Comparison of ENCODE assay signal across 9 cellular contexts in the genomic region with DNA sequence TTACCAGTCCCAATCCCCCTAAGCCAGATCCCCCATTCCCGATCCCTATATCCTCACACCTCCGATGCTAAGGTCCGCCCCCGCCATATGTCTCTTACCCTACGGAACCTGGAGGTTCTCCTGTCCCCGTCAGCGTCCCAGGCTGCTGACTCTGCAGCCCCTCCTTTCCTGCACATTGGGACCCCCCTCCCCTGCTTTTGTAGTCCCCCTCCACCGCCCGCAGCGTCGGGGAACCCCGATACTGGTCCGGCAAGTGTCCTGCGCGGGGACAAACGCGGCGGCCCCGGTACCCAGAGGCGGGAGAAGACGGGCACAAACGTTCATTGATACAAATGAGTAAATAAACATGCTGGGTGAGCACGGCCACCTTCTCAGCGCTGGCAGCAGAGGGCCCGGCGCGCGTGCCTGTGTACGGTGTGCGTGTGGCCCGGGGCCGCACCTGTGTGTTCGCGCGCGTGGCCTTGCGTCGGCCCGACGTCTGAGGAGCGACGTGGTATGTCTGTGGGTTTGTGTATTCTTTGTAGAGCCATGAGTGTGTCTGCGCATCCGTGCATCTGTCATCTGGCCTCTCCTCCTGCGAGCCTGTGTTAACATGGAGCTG. TPM values are rescaled to one million over a fixed set of nuclear protein-coding genes. Genes with fewer than 3 reads are reported as not detected.
DNase-seq lines count a peak whose midpoint lies in the region; ATAC-seq lines count a peak whose summit lies in the region.
"Had no signal": no experiment of that assay in that cellular context is flagged by ENCODE, and none has a peak within 500 bp of the region (broad histone marks: within the 10 kb centered on the region; RNA-seq: fewer than 3 reads in every experiment).

No MANE protein-coding gene starts in this region.

- no peak for DNase-seq in activated T-cell treated with anti-CD3 and anti-CD28 coated beads, Interleukin-2, amount 50 U/mL, for 4 hours
- no peak for DNase-seq in activated T-cell treated with anti-CD3 and anti-CD28 coated beads for 4 hours
- no peak for DNase-seq in activated T-cell treated with anti-CD3 and anti-CD28 coated beads, Interleukin-2, amount 50 U/mL, for 72 hours
- peak in 1 of 3 donors; percentile 70 for DNase-seq in right cardiac atrium
- no peak for DNase-seq in SKM-1 treated with dmso at 0.1 percent for 144 hours (lab: John Stamatoyannopoulos, UW; ENCODE audit: unreplicated experiment)
- DNase-seq in cerebellar nuclear complex (lab: John Stamatoyannopoulos, UW): no peak

- H3K36me3 Mint-ChIP-seq in activated T-cell treated with anti-CD3 and anti-CD28 coated beads, Interleukin-2, amount 50 U/mL, for 4 hours (ENCODE audit: insufficient read depth): no peaks in the 10 kb centered on the region
- H3K36me3 Mint-ChIP-seq in activated T-cell treated with anti-CD3 and anti-CD28 coated beads, Interleukin-2, amount 50 U/mL, for 72 hours (ENCODE audit: insufficient read depth in 2 of 2): peaks cover 0 to 8% of the 10 kb centered on the region in 2 donors

- H3K4me2 ChIP-seq in skeletal muscle satellite cell (ENCODE audit: low read length): peak overlapping the region; percentile 98

- H3K27me3 Mint-ChIP-seq in activated T-cell treated with anti-CD3 and anti-CD28 coated beads, Interleukin-2, amount 50 U/mL, for 4 hours (ENCODE audit: low read depth): peaks cover 68% of the 10 kb centered on the region
- H3K27me3 Mint-ChIP-seq in activated T-cell treated with anti-CD3 and anti-CD28 coated beads, Interleukin-2, amount 50 U/mL, for 72 hours (ENCODE audit: low read depth): peaks cover 65% of the 10 kb centered on the region

- H3K4me3 ChIP-seq in right cardiac atrium (ENCODE audit: low read length): peak overlapping the region; percentile 68
- H3K4me3 ChIP-seq in skeletal muscle satellite cell (ENCODE audit: low read length): peak overlapping the region; percentile 74

- intact Hi-C loops in right cardiac atrium (cut with DNase I): loop anchor here (2.0 to 10.0 kb wide), 8 partner anchors 225 to 605 kb away; no protein-coding TSS in a partner anchor

- under 1% methylated on average over 45 of the region's 45 CpGs for WGBS in right cardiac atrium

- H3K27ac ChIP-seq in right cardiac atrium (ENCODE audit: low read length): no peak overlapping the region

- no peak overlapping the region for H3K9ac ChIP-seq in skeletal muscle satellite cell (ENCODE audit: low read depth, low read length)

- H3K27ac Mint-ChIP-seq in activated T-cell treated with anti-CD3 and anti-CD28 coated beads, Interleukin-2, amount 50 U/mL, for 72 hours: no peak overlapping the region

- H3K4me1 ChIP-seq in right cardiac atrium (ENCODE audit: control insufficient read depth, insufficient read depth, low read length): peaks cover 3% of the 10 kb centered on the region
- H3K4me1 ChIP-seq in skeletal muscle satellite cell (ENCODE audit: control insufficient read depth, insufficient read depth, low read length): peaks cover 36% of the 10 kb centered on the region

- H3K27me3 ChIP-seq in right cardiac atrium (ENCODE audit: control insufficient read depth, insufficient read depth) (no peaks in the 10 kb centered on the region), skeletal muscle satellite cell (ENCODE audit: control insufficient read depth, insufficient read depth, low read length) (peaks cover 74% of the 10 kb centered on the region)

- peaks cover 36% of the 10 kb centered on the region for H3K4me1 Mint-ChIP-seq in activated T-cell treated with anti-CD3 and anti-CD28 coated beads, Interleukin-2, amount 50 U/mL, for 4 hours (ENCODE audit: low read depth)
- H3K4me1 Mint-ChIP-seq in activated T-cell treated with anti-CD3 and anti-CD28 coated beads, Interleukin-2, amount 50 U/mL, for 72 hours (ENCODE audit: low read depth): peaks cover 40% of the 10 kb centered on the region

- peak overlapping the region; percentile 68 for H3K4me3 Mint-ChIP-seq in activated T-cell treated with anti-CD3 and anti-CD28 coated beads, Interleukin-2, amount 50 U/mL, for 4 hours
- peak overlapping the region; percentile 85 to 88 for H3K4me3 Mint-ChIP-seq in activated T-cell treated with anti-CD3 and anti-CD28 coated beads, Interleukin-2, amount 50 U/mL, for 72 hours

- H3K9me3 Mint-ChIP-seq in activated T-cell treated with anti-CD3 and anti-CD28 coated beads, Interleukin-2, amount 50 U/mL, for 4 hours: no peaks in the 10 kb centered on the region
- H3K9me3 Mint-ChIP-seq in activated T-cell treated with anti-CD3 and anti-CD28 coated beads, Interleukin-2, amount 50 U/mL, for 72 hours: no peaks in the 10 kb centered on the region

- peak; percentile 30 to 48 for ATAC-seq in activated T-cell treated with anti-CD3 and anti-CD28 coated beads, Interleukin-2, amount 50 U/mL, for 4 hours
- ATAC-seq in activated T-cell treated with anti-CD3 and anti-CD28 coated beads, Interleukin-2, amount 50 U/mL, for 72 hours (replicated peaks in 1 of 2): peak; percentile 40 to 49
- ATAC-seq in right cardiac atrium (peak; percentile 1 to 3), GM19395 (IDR thresholded peaks at IDR 0.05; ENCODE audit: unreplicated experiment) (no peak)

- H3K36me3 ChIP-seq in skeletal muscle satellite cell (ENCODE audit: insufficient read depth, low read length): no peaks in the 10 kb centered on the region

- H3K9me3 ChIP-seq in right cardiac atrium (ENCODE audit: control insufficient read depth, low read length): no peaks in the 10 kb centered on the region
- peaks cover 5% of the 10 kb centered on the region for H3K9me3 ChIP-seq in skeletal muscle satellite cell (replicated peaks; ENCODE audit: low read length)

RNA-seq across cellular contexts. Expression of a gene that starts 2.0 kb away (rescaled TPM):
- total RNA-seq in activated T-cell treated with anti-CD3 and anti-CD28 coated beads, Interleukin-2, amount 50 U/mL, for 4 hours: under 1 TPM in 1 of 3 donors, not detected in 2; 0.16 TPM
- not detected for total RNA-seq in activated T-cell treated with anti-CD3 and anti-CD28 coated beads, Interleukin-2, amount 50 U/mL, for 72 hours
- total RNA-seq in right cardiac atrium: 10 to 100 TPM in 1 of 4 donors, 1 to 10 TPM in 3; 5.1 to 30.9 (median 8.0) TPM
- polyA plus RNA-seq in right cardiac atrium: 7.2 TPM
- 1.0 and 5.7 TPM in 2 replicates for total RNA-seq in skeletal muscle satellite cell (2012; rRNA removed)
- total RNA-seq: T-helper 2 cell treated with Interferon-gamma antibody and Interleukin-4, amounts not matched to agents 100 ng/mL and 5 ng/mL, for 36 hours had no signal

Comparison
In these comparisons a context has a peak if more than half of its experiments do, and no peak if none do; other contexts are left out.
1. RNA of a gene that starts 2.0 kb away (total RNA-seq): 5.1 to 30.9 TPM in right cardiac atrium; not detected in activated T-cell treated with anti-CD3 and anti-CD28 coated beads, Interleukin-2, amount 50 U/mL, for 72 hours and 0.16 TPM in activated T-cell treated with anti-CD3 and anti-CD28 coated beads, Interleukin-2, amount 50 U/mL, for 4 hours; every median in the first group is over 4 times any median in the second.